ENCODE assay signal across 8 cellular contexts in genomic region chr11:2419638-2420501, GRCh38. TPM values are rescaled to one million over a fixed set of nuclear protein-coding genes. Genes with fewer than 3 reads are reported as not detected.
A peak's percentile ranks its signal among the peaks of the same experiment; 100 is the strongest.
DNase-seq lines count a peak whose midpoint lies in the region; ATAC-seq and TF ChIP-seq lines count a peak whose summit lies in the region.

No MANE protein-coding gene starts in this region.

- H3K4me1 ChIP-seq in KMS-11 (ENCODE audit: low read depth, poor library complexity, severe bottlenecking), result no peaks in the 10 kb centered on the region
- peaks cover 0 to 4% of the 10 kb centered on the region in 2 donors for H3K4me1 ChIP-seq in adrenal gland (replicated peaks in 1 of 2)
- peaks cover 0 to 15% (median 9%) of the 10 kb centered on the region in 9 donors for H3K4me1 ChIP-seq in heart right ventricle
- H3K4me1 ChIP-seq in psoas muscle, result no peaks in the 10 kb centered on the region

- intact Hi-C loops in adrenal gland (cut with DNase I), result loop anchor here (1.0 to 5.0 kb wide), 4 partner anchors 111 to 223 kb away; no protein-coding TSS in a partner anchor
- intact Hi-C loops in heart right ventricle (cut with DNase I), result loop anchor here (1.0 to 5.0 kb wide), 11 partner anchors 20 to 233 kb away; partner anchors contain the start of gene TSSC4 (in 1 of the 10)
- intact Hi-C loops in psoas muscle (cut with DNase I), result loop anchor here (1.0 to 10.0 kb wide), 5 partner anchors 114 to 475 kb away; partner anchors contain the start of gene INS (in 1 of the 2)

- no peak overlapping the region; the same call in 1 of the 2 replicates for H3K4me2 ChIP-seq in KMS-11

- 3 to 53% (median 51%) methylated on average over 12 to 35 of the region's 36 CpGs for WGBS in adrenal gland, 4 donors
- 53 to 60% methylated on average over 36 of the region's 36 CpGs for WGBS in heart right ventricle, 2 donors
- WGBS in psoas muscle, 3 donors, result 48 to 59% (median 52%) methylated on average over 28 to 36 of the region's 36 CpGs

- no peaks in the 10 kb centered on the region for H3K79me2 ChIP-seq in KMS-11 (ENCODE audit: insufficient read depth, low read depth)

- peak overlapping the region; percentile 30; the same call in 1 of the 2 replicates for H2AFZ ChIP-seq in KMS-11 (ENCODE audit: low read depth)

- ATAC-seq in SK-N-SH treated with all-trans-retinoic acid at 6 μM for 48 hours (peak; percentile 84), heart right ventricle (peak; percentile 45 to 87 (median 78)), psoas muscle (peak; percentile 62 to 90 (median 80)), GM19328 (IDR thresholded peaks at IDR 0.05; ENCODE audit: unreplicated experiment) (no peak), HG03159 (IDR thresholded peaks at IDR 0.05; ENCODE audit: unreplicated experiment) (no peak)

- H3K9me3 ChIP-seq in adrenal gland (replicated peaks in 1 of 3) (no peaks in the 10 kb centered on the region), heart right ventricle (no peaks in the 10 kb centered on the region), psoas muscle (no peaks in the 10 kb centered on the region)

- TF ChIP-seq CTCF in KMS-11 (conservative IDR thresholded peaks at IDR 0.05; ENCODE audit: low read depth, low read length) (peak; percentile 68), adrenal gland (IDR thresholded peaks at IDR 0.05) (peak; percentile 63 to 83 (median 78)), heart right ventricle (IDR thresholded peaks at IDR 0.05) (peak; percentile 64 to 91 (median 87)), psoas muscle (IDR thresholded peaks at IDR 0.05) (peak; percentile 76)

- DNase-seq in DMS153 (lab: John Stamatoyannopoulos, UW), result peak; percentile 38
- DNase-seq in adrenal gland, result peak; percentile 57 to 91 (median 78)
- DNase-seq in heart right ventricle, result peak; percentile 67 to 82
- peak; percentile 74 to 86 for DNase-seq in psoas muscle

- H3K36me3 ChIP-seq in KMS-11 (ENCODE audit: insufficient read depth), result no peaks in the 10 kb centered on the region
- no peaks in the 10 kb centered on the region for H3K36me3 ChIP-seq in adrenal gland (replicated peaks in 1 of 2)
- H3K36me3 ChIP-seq in heart right ventricle, result no peaks in the 10 kb centered on the region
- H3K36me3 ChIP-seq in psoas muscle (ENCODE audit: insufficient read depth in 1 of 2, low read depth in 1 of 2), result no peaks in the 10 kb centered on the region

- no peaks in the 10 kb centered on the region for H4K20me1 ChIP-seq in KMS-11 (ENCODE audit: insufficient read depth)

- H3K4me3 ChIP-seq in KMS-11 (IDR thresholded peaks at IDR 0.05; ENCODE audit: insufficient read depth, low read depth, low read length) (no peak overlapping the region), adrenal gland (no peak overlapping the region), heart right ventricle (peak overlapping the region in 1 of 10 donors; percentile 27), psoas muscle (no peak overlapping the region)

- H3K27ac ChIP-seq in KMS-11 (no peak overlapping the region), adrenal gland (no peak overlapping the region), heart right ventricle (no peak overlapping the region), psoas muscle (no peak overlapping the region)

- no peak for TF ChIP-seq POLR2A in adrenal gland (IDR thresholded peaks at IDR 0.05)

- no peak overlapping the region for H3K9ac ChIP-seq in KMS-11

- peaks cover 70% of the 10 kb centered on the region for H3K27me3 ChIP-seq in KMS-11 (ENCODE audit: insufficient read depth, low read depth)
- peaks cover 7% of the 10 kb centered on the region for H3K27me3 ChIP-seq in adrenal gland
- peaks cover 0 to 18% (median 6%) of the 10 kb centered on the region in 7 donors for H3K27me3 ChIP-seq in heart right ventricle
- H3K27me3 ChIP-seq in psoas muscle (ENCODE audit: insufficient read depth in 3 of 3, low read length in 2 of 3), result peaks cover 0 to 6% (median 0%) of the 10 kb centered on the region in 3 donors

TF ChIP-seq in SK-N-SH treated with all-trans-retinoic acid at 6 μM for 48 hours, 23 proteins besides CTCF, POLR2A, EP300 and RAD21 (continues in another document):
- TF ChIP-seq TSHZ2 (CRISPR knock-in tag; IDR thresholded peaks at IDR 0.05) (no peak), SNAI2 (CRISPR knock-in tag; IDR thresholded peaks at IDR 0.05) (no peak), BACH2 (CRISPR knock-in tag; IDR thresholded peaks at IDR 0.05; ENCODE audit: borderline replicate concordance) (no peak), RARB (CRISPR knock-in tag; IDR thresholded peaks at IDR 0.05) (no peak), ZC3H10 (CRISPR knock-in tag; IDR thresholded peaks at IDR 0.05) (no peak), PATZ1 (CRISPR knock-in tag; IDR thresholded peaks at IDR 0.05; ENCODE audit: borderline replicate concordance) (no peak), CSRNP3 (CRISPR knock-in tag; IDR thresholded peaks at IDR 0.05) (no peak), PPARA (CRISPR knock-in tag; IDR thresholded peaks at IDR 0.05; ENCODE audit: borderline replicate concordance) (no peak)

RNA-seq across cellular contexts. Expression of gene TSSC4, which starts 19.3 kb away (rescaled TPM):
- total RNA-seq in adrenal gland (10 to 100 TPM; 28.7 to 53.6 (median 35.2) TPM), heart right ventricle (10 to 100 TPM; 22.0 to 46.4 (median 29.2) TPM), psoas muscle (10 to 100 TPM; 43.4 to 65.5 (median 51.7) TPM)
- polyA plus RNA-seq in adrenal gland (10 to 100 TPM in 2 of 3 donors, 1 to 10 TPM in 1; 3.4 to 94.6 (median 69.6) TPM), heart right ventricle (10 to 100 TPM; 56.0 to 72.3 TPM), psoas muscle (100 to 1,000 TPM in 2 of 3 donors, 10 to 100 TPM in 1; 76.6 to 114 (median 107) TPM)

RNA-seq across cellular contexts. Expression of gene TRPM5, which starts 24.4 kb away (rescaled TPM):
- 1 to 10 TPM in 3 of 8 donors, under 1 TPM in 5; 0.32 to 2.4 (median 0.83) TPM for total RNA-seq in adrenal gland
- 1 to 10 TPM in 2 of 3 donors, not detected in 1; 3.0 to 7.4 TPM for polyA plus RNA-seq in adrenal gland
- total RNA-seq in heart right ventricle, result not detected
- not detected for polyA plus RNA-seq in heart right ventricle
- total RNA-seq in psoas muscle, result not detected
- not detected for polyA plus RNA-seq in psoas muscle

RNA-seq across cellular contexts. Expression of gene KCNQ1, which starts 24.9 kb away (rescaled TPM):
- total RNA-seq in adrenal gland (100 to 1,000 TPM; 305 to 447 (median 355) TPM), heart right ventricle (10 to 100 TPM; 28.9 to 48.2 (median 36.4) TPM), psoas muscle (1 to 10 TPM; 1.1 to 3.1 (median 1.8) TPM)
- polyA plus RNA-seq in adrenal gland (100 to 1,000 TPM; 158 to 231 (median 182) TPM), heart right ventricle (10 to 100 TPM; 19.9 to 27.6 TPM), psoas muscle (under 1 TPM; 0.48 to 0.98 (median 0.52) TPM)

RNA-seq across cellular contexts. Expression of gene CD81, which starts 42.8 kb away (rescaled TPM):
- total RNA-seq in adrenal gland (100 to 1,000 TPM; 193 to 444 (median 330) TPM), heart right ventricle (100 to 1,000 TPM; 461 to 959 (median 513) TPM), psoas muscle (100 to 1,000 TPM in 3 of 4 donors, 10 to 100 TPM in 1; 88.7 to 136 (median 117) TPM)
- polyA plus RNA-seq in adrenal gland (100 to 1,000 TPM; 147 to 360 (median 190) TPM), heart right ventricle (100 to 1,000 TPM; 346 to 588 TPM), psoas muscle (100 to 1,000 TPM in 1 of 3 donors, 10 to 100 TPM in 2; 75.9 to 155 (median 90.1) TPM)

Comparison
In these comparisons a context has a peak if more than half of its experiments do, and no peak if none do; other contexts are left out.
1. ATAC-seq: peak in SK-N-SH treated with all-trans-retinoic acid at 6 μM for 48 hours (single experiment), heart right ventricle (8 of 8) and psoas muscle (4 of 4); none in GM19328 (single experiment) and HG03159 (single experiment).
2. RNA of gene KCNQ1, which starts 24.9 kb away (total RNA-seq): 305 to 447 TPM in adrenal gland and 28.9 to 48.2 TPM in heart right ventricle; 1.1 to 3.1 TPM in psoas muscle; every median in the first group is over 4 times any median in the second.
3. Peak in every context shown above with its lines, with median percentiles within 50 percentile points of each other: DNase-seq and CTCF ChIP-seq.